16 cellular contexts compared by ENCODE assay signal in the genomic region with DNA sequence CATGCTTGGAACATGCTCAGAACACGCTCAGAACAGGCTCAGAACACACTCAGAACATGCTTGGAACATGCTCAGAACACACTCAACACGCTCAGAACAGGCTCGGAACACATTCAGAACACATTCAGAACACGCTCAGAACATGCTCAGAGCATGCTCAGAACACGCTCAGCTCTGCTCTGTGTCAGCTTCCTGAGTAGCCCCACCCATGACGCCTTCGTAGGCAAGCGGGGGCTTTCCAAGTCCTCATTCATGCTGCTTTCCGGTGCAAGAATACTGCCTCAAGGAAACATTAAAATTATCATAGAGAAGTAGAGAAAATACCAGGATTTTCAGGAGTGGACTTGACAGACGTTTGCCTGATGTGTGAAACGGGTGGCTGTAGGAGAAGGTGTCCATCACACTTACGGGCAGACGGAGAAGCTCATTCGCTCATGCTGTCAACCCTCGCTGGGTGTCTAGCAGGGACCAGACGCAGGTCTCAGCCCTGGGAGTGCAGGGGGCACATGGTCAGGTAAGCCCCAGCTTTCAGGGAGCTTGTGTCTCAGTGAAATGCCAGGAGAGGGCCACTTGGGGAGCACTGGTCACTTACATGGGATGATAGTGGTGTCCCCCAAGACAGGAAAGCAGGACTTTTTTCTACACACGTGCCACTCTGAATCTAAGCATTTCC. TPM values are rescaled to one million over a fixed set of nuclear protein-coding genes. Genes with fewer than 3 reads are reported as not detected.
DNase-seq lines count a peak whose midpoint lies in the region; ATAC-seq and TF ChIP-seq lines count a peak whose summit lies in the region.
"Had no signal": no experiment of that assay in that cellular context is flagged by ENCODE, and none has a peak within 500 bp of the region (broad histone marks: within the 10 kb centered on the region; RNA-seq: fewer than 3 reads in every experiment).

No MANE protein-coding gene starts in this region.

- peaks cover 0 to 5% of the 10 kb centered on the region in 2 donors for H3K4me1 Mint-ChIP-seq in stimulated activated naive B cell treated with anti-CD40 and anti-IgM and Interleukin-4, amounts not matched to agents 10 μg/mL and 1 μg/mL and 100 μg/mL, for 72 hours

- peaks cover 0 to 8% of the 10 kb centered on the region in 2 donors for H3K9me3 Mint-ChIP-seq in stimulated activated naive B cell treated with anti-CD40 and anti-IgM and Interleukin-4, amounts not matched to agents 10 μg/mL and 1 μg/mL and 100 μg/mL, for 72 hours

- H3K36me3 ChIP-seq in left ventricle myocardium inferior = no peaks in the 10 kb centered on the region
- no peaks in the 10 kb centered on the region for H3K36me3 ChIP-seq in right atrium auricular region
- no peaks in the 10 kb centered on the region for H3K36me3 ChIP-seq in transverse colon
- H3K36me3 ChIP-seq: HAP-1, vagina had no signal

- TF ChIP-seq CTCF in left ventricle myocardium inferior (IDR thresholded peaks at IDR 0.05; ENCODE audit: borderline replicate concordance) = no peak
- TF ChIP-seq CTCF in right atrium auricular region (IDR thresholded peaks at IDR 0.05) = no peak
- TF ChIP-seq CTCF in transverse colon (IDR thresholded peaks at IDR 0.05) = no peak

- peak; percentile 69 for ATAC-seq in HG02938 (IDR thresholded peaks at IDR 0.05; ENCODE audit: unreplicated experiment)
- peak in 1 of 2 donors; percentile 31 for ATAC-seq in stimulated activated naive B cell treated with anti-CD40 and anti-IgM and Interleukin-4, amounts not matched to agents 10 μg/mL and 1 μg/mL and 100 μg/mL, for 72 hours (replicated peaks)
- ATAC-seq in HG03139 (IDR thresholded peaks at IDR 0.05; ENCODE audit: unreplicated experiment) = no peak

- peaks cover 34 to 83% of the 10 kb centered on the region in 2 donors for H3K27me3 Mint-ChIP-seq in stimulated activated naive B cell treated with anti-CD40 and anti-IgM and Interleukin-4, amounts not matched to agents 10 μg/mL and 1 μg/mL and 100 μg/mL, for 72 hours

- peaks cover 96% of the 10 kb centered on the region for H3K27me3 ChIP-seq in left ventricle myocardium inferior (ENCODE audit: low read depth)
- no peaks in the 10 kb centered on the region for H3K27me3 ChIP-seq in right atrium auricular region
- H3K27me3 ChIP-seq in transverse colon = peaks cover 69% of the 10 kb centered on the region
- H3K27me3 ChIP-seq: vagina had no signal

- 40 to 70% methylated on average over 2 to 17 of the region's 17 CpGs for WGBS in transverse colon (ENCODE audit: low coverage in 1 of 2), 2 donors

- H3K9me3 ChIP-seq in left ventricle myocardium inferior (replicated peaks) (no peaks in the 10 kb centered on the region), right atrium auricular region (no peaks in the 10 kb centered on the region), transverse colon (no peaks in the 10 kb centered on the region)
- H3K9me3 ChIP-seq: HAP-1, vagina had no signal

- in situ Hi-C loops in transverse colon (cut with MboI; ENCODE audit: low pct_ligation_motif_present in 1 of 4, low pct_unique_long_range_greater_than_20kb in 1 of 4, low sequenced_read_pairs in 3 of 4) = no loop called here

- no peak for DNase-seq in left ventricle myocardium inferior
- no peak for DNase-seq in right atrium auricular region (ENCODE audit: low spot score)
- DNase-seq in central memory CD4-positive, alpha-beta T cell = peak; percentile 51
- no peak for DNase-seq in stimulated activated naive B cell treated with anti-CD40 and anti-IgM and Interleukin-4, amounts not matched to agents 10 μg/mL and 1 μg/mL and 100 μg/mL, for 72 hours
- DNase-seq in GF-D8 (lab: John Stamatoyannopoulos, UW) = no peak
- no peak for DNase-seq in transverse colon
- DNase-seq: DMS79 treated with DMSO at 0.1 percent for 48 hours; effector CD8-positive, alpha-beta T cell; foreskin fibroblast; NCI-H2227 treated with DMSO at 0.1 percent for 48 hours; stimulated activated CD4-positive, alpha-beta T cell treated with anti-CD3 and anti-CD28 coated beads, Interleukin-1b, Interleukin-23, amount 100 ng/mL, for 48 hours; stimulated activated CD8-positive, alpha-beta memory T cell treated with anti-CD3 and anti-CD28 coated beads, Interleukin-4, amount 100 ng/mL, for 48 hours had no signal

- H3K4me3 Mint-ChIP-seq in stimulated activated naive B cell treated with anti-CD40 and anti-IgM and Interleukin-4, amounts not matched to agents 10 μg/mL and 1 μg/mL and 100 μg/mL, for 72 hours = peak overlapping the region; percentile 19 to 30

- no peak overlapping the region for H3K27ac Mint-ChIP-seq in stimulated activated naive B cell treated with anti-CD40 and anti-IgM and Interleukin-4, amounts not matched to agents 10 μg/mL and 1 μg/mL and 100 μg/mL, for 72 hours

- intact Hi-C loops in left ventricle myocardium inferior (cut with micrococcal nuclease) = no loop called here
- intact Hi-C loops in transverse colon (cut with DNase I; ENCODE audit: low total_unique reads) = no loop called here

- no peaks in the 10 kb centered on the region for H3K36me3 Mint-ChIP-seq in stimulated activated naive B cell treated with anti-CD40 and anti-IgM and Interleukin-4, amounts not matched to agents 10 μg/mL and 1 μg/mL and 100 μg/mL, for 72 hours

- TF ChIP-seq EP300 in transverse colon (IDR thresholded peaks at IDR 0.05; ENCODE audit: low read depth) = no peak

- H3K27ac ChIP-seq in left ventricle myocardium inferior (replicated peaks) = peak overlapping the region; percentile 48
- no peak overlapping the region for H3K27ac ChIP-seq in right atrium auricular region
- H3K27ac ChIP-seq in transverse colon = no peak overlapping the region
- H3K27ac ChIP-seq: vagina had no signal

- H3K4me1 ChIP-seq in left ventricle myocardium inferior = peaks cover 5% of the 10 kb centered on the region
- H3K4me1 ChIP-seq in right atrium auricular region = no peaks in the 10 kb centered on the region
- H3K4me1 ChIP-seq in transverse colon = no peaks in the 10 kb centered on the region

- H3K4me3 ChIP-seq in left ventricle myocardium inferior = peak overlapping the region; percentile 21
- H3K4me3 ChIP-seq in right atrium auricular region = no peak overlapping the region
- no peak overlapping the region for H3K4me3 ChIP-seq in transverse colon
- H3K4me3 ChIP-seq: HAP-1, vagina had no signal

- no peak for TF ChIP-seq POLR2A in transverse colon (IDR thresholded peaks at IDR 0.05)

RNA-seq across cellular contexts. Expression of a gene that starts 24.7 kb away (rescaled TPM):
- 0.11 TPM for total RNA-seq in left ventricle myocardium inferior
- total RNA-seq in right atrium auricular region = not detected
- total RNA-seq in transverse colon = not detected
